8 cellular contexts compared by ENCODE assay signal in genomic region chr7:6825236-6826125, GRCh38. TPM values are rescaled to one million over a fixed set of nuclear protein-coding genes. Genes with fewer than 3 reads are reported as not detected.
DNase-seq lines count a peak whose midpoint lies in the region; ATAC-seq and TF ChIP-seq lines count a peak whose summit lies in the region.
"Not testable (repeated sequence)": the region's sequence is repeated elsewhere in the genome, so short reads cannot be mapped to it uniquely, and the experiment has no call there.

No MANE protein-coding gene starts in this region.

- not testable (repeated sequence) for TF ChIP-seq EP300 in transverse colon (IDR thresholded peaks at IDR 0.05; ENCODE audit: low read depth)

- H3K9ac ChIP-seq in Loucy (ENCODE audit: low read depth, low read length, poor library complexity, severe bottlenecking), result peak overlapping the region; percentile 39

- H3K27ac ChIP-seq in esophagus squamous epithelium, result peak overlapping the region in 1 of 4 donors; percentile 83
- peak overlapping the region in 2 of 4 donors; percentile 86 to 87 for H3K27ac ChIP-seq in transverse colon

- not testable (repeated sequence) for TF ChIP-seq POLR2A in esophagus squamous epithelium (IDR thresholded peaks at IDR 0.05); transverse colon (IDR thresholded peaks at IDR 0.05)

- H3K4me3 ChIP-seq in GM12864 (ENCODE audit: low read depth, low read length) (peak overlapping the region; percentile 28; the same call in 1 of the 2 replicates), Loucy (ENCODE audit: low read length, poor library complexity, severe bottlenecking) (peak overlapping the region; percentile 81), esophagus squamous epithelium (peak overlapping the region; percentile 30 to 73 (median 52)), transverse colon (peak overlapping the region in 3 of 4 donors; percentile 54 to 80 (median 62))

- ATAC-seq in GM21447 (IDR thresholded peaks at IDR 0.05; ENCODE audit: unreplicated experiment) (peak; percentile 44), HG03025 (IDR thresholded peaks at IDR 0.05; ENCODE audit: low FRiP score, unreplicated experiment) (peak; percentile 45), natural killer cell (peak; percentile 69 to 79 (median 74))

- not testable (repeated sequence) for H2AFZ ChIP-seq in Loucy (ENCODE audit: low read length)

- whole genome bisulfite sequencing in esophagus squamous epithelium, 2 donors, result no CpG with 5 or more reads among the region's 42 CpGs
- WGBS in transverse colon (ENCODE audit: low coverage in 1 of 2), 2 donors, result 71% methylated on average over 1 of the region's 42 CpGs; no CpG with 5 or more reads in 1 of the 2 donors

- H3K9me3 Mint-ChIP-seq in activated T-helper 2 cell treated with anti-CD3 and anti-CD28 coated beads, Interferon-gamma antibody, Interleukin-2, Interleukin-4, amounts not matched to agents 10 μg/mL and 5 μg/mL and 100 μg/mL, durations not matched to agents 14 hours and 24 hours and 36 hours; natural killer cell: not testable (repeated sequence)

- not testable (repeated sequence) for H4K20me1 ChIP-seq in Loucy (ENCODE audit: insufficient read depth, low read length, poor library complexity, severe bottlenecking)

- H3K9me2 ChIP-seq in Loucy (replicated peaks; ENCODE audit: low read depth, low read length), result not testable (repeated sequence)

- in situ Hi-C loops in transverse colon (cut with MboI; ENCODE audit: low pct_ligation_motif_present in 1 of 4, low pct_unique_long_range_greater_than_20kb in 1 of 4, low sequenced_read_pairs in 3 of 4), result not testable (repeated sequence)

- not testable (repeated sequence) for H3K79me2 ChIP-seq in Loucy (ENCODE audit: insufficient read depth, low read length)

- not testable (repeated sequence) for H3K9me3 ChIP-seq in Loucy (ENCODE audit: insufficient read depth, low read depth, low read length); esophagus squamous epithelium; transverse colon

- H3K36me3 ChIP-seq in Loucy (ENCODE audit: insufficient read depth, low read length); transverse colon: not testable (repeated sequence)
- H3K36me3 ChIP-seq in esophagus squamous epithelium, result peaks cover 0 to 27% (median 0%) of the 10 kb centered on the region in 3 donors

- peak overlapping the region; percentile 71 for H3K4me2 ChIP-seq in Loucy (ENCODE audit: low read depth, low read length, poor library complexity, severe bottlenecking)

- H3K27me3 Mint-ChIP-seq in activated T-helper 2 cell treated with anti-CD3 and anti-CD28 coated beads, Interferon-gamma antibody, Interleukin-2, Interleukin-4, amounts not matched to agents 10 μg/mL and 5 μg/mL and 100 μg/mL, durations not matched to agents 14 hours and 24 hours and 36 hours (ENCODE audit: low read depth); natural killer cell (ENCODE audit: low read depth in 2 of 2): not testable (repeated sequence)

- peak overlapping the region; percentile 87 for H3K4me3 Mint-ChIP-seq in activated T-helper 2 cell treated with anti-CD3 and anti-CD28 coated beads, Interferon-gamma antibody, Interleukin-2, Interleukin-4, amounts not matched to agents 10 μg/mL and 5 μg/mL and 100 μg/mL, durations not matched to agents 14 hours and 24 hours and 36 hours (ENCODE audit: low read depth)
- peak overlapping the region; percentile 83 for H3K4me3 Mint-ChIP-seq in natural killer cell

- not testable (repeated sequence) for H3K4me1 ChIP-seq in Loucy (ENCODE audit: insufficient read depth, low read length, poor library complexity, severe bottlenecking); esophagus squamous epithelium; transverse colon

- H3F3A ChIP-seq in Loucy (ENCODE audit: low read depth), result not testable (repeated sequence)

- H3K27me3 ChIP-seq in Loucy (ENCODE audit: insufficient read depth, low read length, poor library complexity, severe bottlenecking) (peaks cover 28% of the 10 kb centered on the region), esophagus squamous epithelium (peaks cover 0 to 15% (median 0%) of the 10 kb centered on the region in 4 donors)
- H3K27me3 ChIP-seq in transverse colon, result not testable (repeated sequence)

- not testable (repeated sequence) for TF ChIP-seq CTCF in GM12864 (IDR thresholded peaks at IDR 0.05; ENCODE audit: low read depth, low read length, missing control alignments); Loucy (conservative IDR thresholded peaks at IDR 0.05; ENCODE audit: low read length); esophagus squamous epithelium (IDR thresholded peaks at IDR 0.05); natural killer cell (IDR thresholded peaks at IDR 0.05); transverse colon (IDR thresholded peaks at IDR 0.05)

- peaks cover 24% of the 10 kb centered on the region for H3K36me3 Mint-ChIP-seq in activated T-helper 2 cell treated with anti-CD3 and anti-CD28 coated beads, Interferon-gamma antibody, Interleukin-2, Interleukin-4, amounts not matched to agents 10 μg/mL and 5 μg/mL and 100 μg/mL, durations not matched to agents 14 hours and 24 hours and 36 hours (ENCODE audit: low read depth)
- not testable (repeated sequence) for H3K36me3 Mint-ChIP-seq in natural killer cell

- intact Hi-C loops in activated T-helper 2 cell treated with anti-CD3 and anti-CD28 coated beads, Interferon-gamma antibody, Interleukin-2, Interleukin-4, amounts not matched to agents 10 μg/mL and 5 μg/mL and 100 μg/mL, durations not matched to agents 14 hours and 24 hours and 36 hours (cut with micrococcal nuclease); esophagus squamous epithelium (cut with DNase I); natural killer cell (cut with micrococcal nuclease); transverse colon (cut with DNase I; ENCODE audit: low total_unique reads): not testable (repeated sequence)

- peak overlapping the region; percentile 65 for H3K27ac Mint-ChIP-seq in activated T-helper 2 cell treated with anti-CD3 and anti-CD28 coated beads, Interferon-gamma antibody, Interleukin-2, Interleukin-4, amounts not matched to agents 10 μg/mL and 5 μg/mL and 100 μg/mL, durations not matched to agents 14 hours and 24 hours and 36 hours
- peak overlapping the region; percentile 85 to 87 for H3K27ac Mint-ChIP-seq in natural killer cell

- H3K4me1 Mint-ChIP-seq in activated T-helper 2 cell treated with anti-CD3 and anti-CD28 coated beads, Interferon-gamma antibody, Interleukin-2, Interleukin-4, amounts not matched to agents 10 μg/mL and 5 μg/mL and 100 μg/mL, durations not matched to agents 14 hours and 24 hours and 36 hours (ENCODE audit: low read depth); natural killer cell: not testable (repeated sequence)

- not testable (repeated sequence) for DNase-seq in GM12864 (ENCODE audit: low read depth); activated T-helper 2 cell treated with anti-CD3 and anti-CD28 coated beads, Interferon-gamma antibody, Interleukin-2, Interleukin-4, amounts not matched to agents 10 μg/mL and 5 μg/mL and 100 μg/mL, durations not matched to agents 14 hours and 24 hours and 36 hours (ENCODE audit: low spot score); esophagus squamous epithelium (lab: John Stamatoyannopoulos, UW); natural killer cell; transverse colon

RNA-seq across cellular contexts. Expression of gene CCZ1B, which starts 0.6 kb away (rescaled TPM):
- total RNA-seq in activated T-helper 2 cell treated with anti-CD3 and anti-CD28 coated beads, Interferon-gamma antibody, Interleukin-2, Interleukin-4, amounts not matched to agents 10 μg/mL and 5 μg/mL and 100 μg/mL, durations not matched to agents 14 hours and 24 hours and 36 hours, result 83.1 and 85.7 TPM in 2 replicates
- 10 to 100 TPM; 14.6 to 46.9 (median 25.8) TPM for total RNA-seq in esophagus squamous epithelium
- 100 to 1,000 TPM in 2 of 3 donors, 10 to 100 TPM in 1; 84.5 to 145 (median 103) TPM for total RNA-seq in natural killer cell
- 10 to 100 TPM; 37.4 to 58.6 (median 52.1) TPM for total RNA-seq in transverse colon

Comparison
In these comparisons a context has a peak if more than half of its experiments do, and no peak if none do; other contexts are left out.
1. H3K4me3 ChIP-seq: peak in every context shown above with its lines; median percentile 81 in Loucy; 62 in transverse colon; 52 in esophagus squamous epithelium; 28 in GM12864.